ENCODE assay signal across 36 cellular contexts in genomic region chrX:18650662-18651061, GRCh38. TPM values are rescaled to one million over a fixed set of nuclear protein-coding genes. Genes with fewer than 3 reads are reported as not detected.
"Had no signal": no experiment of that assay in that cellular context is flagged by ENCODE, and none has a peak within 500 bp of the region (broad histone marks: within the 10 kb centered on the region; RNA-seq: fewer than 3 reads in every experiment).

No MANE protein-coding gene starts in this region.

- H3K4me3 ChIP-seq: adrenal gland, Peyer's patch, SJSA1 had no signal

- H3K36me3 Mint-ChIP-seq: activated naive CD4-positive, alpha-beta T cell treated with anti-CD3 and anti-CD28 coated beads, Interleukin-2, amount 50 U/mL, for 72 hours; WTC11 had no signal

- H3K4me1 Mint-ChIP-seq: activated CD4-positive, alpha-beta T cell treated with anti-CD3 and anti-CD28 coated beads for 36 hours; activated CD4-positive, alpha-beta T cell treated with anti-CD3 and anti-CD28 coated beads, Interleukin-2, amount 10 ng/mL, durations not matched to agents 7 days and 5 days had no signal

- DNase-seq: activated CD4-positive, alpha-beta T cell treated with anti-CD3 and anti-CD28 coated beads for 36 hours; activated CD4-positive, alpha-beta T cell treated with anti-CD3 and anti-CD28 coated beads, Interleukin-2, amount 10 ng/mL, durations not matched to agents 7 days and 5 days; activated CD4-positive, alpha-beta T cell treated with anti-CD3 and anti-CD28 coated beads, Interleukin-2, amount 50 U/mL, for 48 hours; activated CD8-positive, alpha-beta T cell treated with anti-CD3 and anti-CD28 coated beads, Interleukin-2, amount 10 ng/mL, durations not matched to agents 7 days and 5 days; activated gamma-delta T cell; activated naive CD4-positive, alpha-beta T cell treated with Interleukin-2 at 50 U/mL for 16 hours; activated T-cell treated with anti-CD3 and anti-CD28 coated beads, Interleukin-2, amount 50 U/mL, for 24 hours; adrenal gland; brain microvascular endothelial cell; central memory CD4-positive, alpha-beta T cell; Karpas-422; KBM-7; NCI-H1048; NCI-H1105 treated with DMSO at 0.1 percent for 48 hours; NCI-H1436; NCI-H1694; NCI-H1930; NCI-H2081 treated with DMSO at 0.1 percent for 48 hours; NCI-H345; NCI-H524 treated with DMSO at 0.1 percent for 48 hours; NK-92 treated with Interleukin-12 subunit alpha and Interleukin-12 subunit beta, amount 100 ng/mL, for 24 hours; PC-3; Peyer's patch; RPMI8226; SHP77 treated with DMSO at 0.1 percent for 48 hours; SK-N-SH had no signal

- H3K9ac ChIP-seq: SK-N-SH had no signal

- H3K9me3 ChIP-seq: adrenal gland, Peyer's patch, SJSA1, SK-N-SH had no signal

- H3K9me3 Mint-ChIP-seq: activated CD4-positive, alpha-beta T cell treated with anti-CD3 and anti-CD28 coated beads, Interleukin-2, amount 10 ng/mL, durations not matched to agents 7 days and 5 days; activated naive CD4-positive, alpha-beta T cell treated with anti-CD3 and anti-CD28 coated beads, Interleukin-2, amount 50 U/mL, for 72 hours; activated T-cell treated with anti-CD3 and anti-CD28 coated beads, Interleukin-2, amount 50 U/mL, for 24 hours; activated T-helper 2 cell treated with anti-CD3 and anti-CD28 coated beads, Interferon-gamma antibody, Interleukin-2, Interleukin-4, amounts not matched to agents 10 μg/mL and 5 μg/mL and 100 μg/mL, durations not matched to agents 14 hours and 24 hours and 36 hours; T-helper 1 cell treated with Interleukin-12 subunit alpha and Interleukin-12 subunit beta and Interleukin-4 antibody, amounts not matched to agents 30 μg/mL and 1 μg/mL, for 36 hours; T-helper 2 cell treated with Interferon-gamma antibody and Interleukin-4, amounts not matched to agents 5 μg/mL and 100 μg/mL, for 36 hours; WTC11 had no signal

- H3K27me3 ChIP-seq: adrenal gland, brain microvascular endothelial cell, Peyer's patch, SJSA1 had no signal

- H3K4me3 Mint-ChIP-seq: activated CD4-positive, alpha-beta T cell treated with anti-CD3 and anti-CD28 coated beads for 36 hours; activated CD4-positive, alpha-beta T cell treated with anti-CD3 and anti-CD28 coated beads, Interleukin-2, amount 10 ng/mL, durations not matched to agents 7 days and 5 days; activated CD8-positive, alpha-beta T cell treated with anti-CD3 and anti-CD28 coated beads, Interleukin-2, amount 10 ng/mL, durations not matched to agents 7 days and 5 days; activated T-cell treated with anti-CD3 and anti-CD28 coated beads, Interleukin-2, amount 50 U/mL, for 24 hours; T-helper 1 cell treated with Interleukin-12 subunit alpha and Interleukin-12 subunit beta and Interleukin-4 antibody, amounts not matched to agents 30 μg/mL and 1 μg/mL, for 36 hours; T-helper 2 cell treated with Interferon-gamma antibody and Interleukin-4, amounts not matched to agents 5 μg/mL and 100 μg/mL, for 36 hours had no signal

- H3K27me3 Mint-ChIP-seq: activated CD4-positive, alpha-beta T cell treated with anti-CD3 and anti-CD28 coated beads for 36 hours; activated CD4-positive, alpha-beta T cell treated with anti-CD3 and anti-CD28 coated beads, Interleukin-2, amount 10 ng/mL, durations not matched to agents 7 days and 5 days; activated T-cell treated with anti-CD3 and anti-CD28 coated beads, Interleukin-2, amount 50 U/mL, for 24 hours had no signal

- FAIRE-seq: TTC549 had no signal

- H3K27ac ChIP-seq: adrenal gland, brain microvascular endothelial cell, Peyer's patch, SJSA1 had no signal

- ATAC-seq: activated CD4-positive, alpha-beta T cell treated with anti-CD3 and anti-CD28 coated beads for 36 hours; activated CD4-positive, CD25-positive, alpha-beta regulatory T cell treated with anti-CD3 and anti-CD28 coated beads, Interleukin-2, amount 50 U/mL, for 24 hours; activated CD8-positive, alpha-beta T cell treated with anti-CD3 and anti-CD28 coated beads, Interleukin-2, amount 10 ng/mL, durations not matched to agents 7 days and 5 days; activated naive CD4-positive, alpha-beta T cell treated with anti-CD3 and anti-CD28 coated beads, Interleukin-2, amount 50 U/mL, for 72 hours; PC-3 had no signal

- H3K27ac Mint-ChIP-seq: activated CD4-positive, alpha-beta T cell treated with anti-CD3 and anti-CD28 coated beads for 36 hours; activated CD4-positive, alpha-beta T cell treated with anti-CD3 and anti-CD28 coated beads, Interleukin-2, amount 10 ng/mL, durations not matched to agents 7 days and 5 days; activated CD8-positive, alpha-beta T cell treated with anti-CD3 and anti-CD28 coated beads, Interleukin-2, amount 10 ng/mL, durations not matched to agents 7 days and 5 days; activated naive CD4-positive, alpha-beta T cell treated with anti-CD3 and anti-CD28 coated beads, Interleukin-2, amount 50 U/mL, for 72 hours; activated T-cell treated with anti-CD3 and anti-CD28 coated beads, Interleukin-2, amount 50 U/mL, for 24 hours; activated T-helper 2 cell treated with anti-CD3 and anti-CD28 coated beads, Interferon-gamma antibody, Interleukin-2, Interleukin-4, amounts not matched to agents 10 μg/mL and 5 μg/mL and 100 μg/mL, durations not matched to agents 14 hours and 24 hours and 36 hours; T-helper 1 cell treated with Interleukin-12 subunit alpha and Interleukin-12 subunit beta and Interleukin-4 antibody, amounts not matched to agents 30 μg/mL and 1 μg/mL, for 36 hours; T-helper 2 cell treated with Interferon-gamma antibody and Interleukin-4, amounts not matched to agents 5 μg/mL and 100 μg/mL, for 36 hours; WTC11 had no signal

- H3K4me2 ChIP-seq: SK-N-SH had no signal

- H3K36me3 ChIP-seq: adrenal gland, brain microvascular endothelial cell, Peyer's patch, SJSA1 had no signal

- H3K4me1 ChIP-seq: adrenal gland, Peyer's patch, SJSA1 had no signal

RNA-seq across cellular contexts. Expression of gene RS1, which starts 21.2 kb away (rescaled TPM):
- total RNA-seq: activated CD4-positive, alpha-beta T cell treated with anti-CD3 and anti-CD28 coated beads for 36 hours; activated CD4-positive, alpha-beta T cell treated with anti-CD3 and anti-CD28 coated beads, Interleukin-2, amount 10 ng/mL, durations not matched to agents 7 days and 5 days; activated CD8-positive, alpha-beta T cell treated with anti-CD3 and anti-CD28 coated beads, Interleukin-2, amount 10 ng/mL, durations not matched to agents 7 days and 5 days; activated naive CD4-positive, alpha-beta T cell treated with anti-CD3 and anti-CD28 coated beads, Interleukin-2, amount 50 U/mL, for 72 hours; activated T-helper 2 cell treated with anti-CD3 and anti-CD28 coated beads, Interferon-gamma antibody, Interleukin-2, Interleukin-4, amounts not matched to agents 10 μg/mL and 5 μg/mL and 100 μg/mL, durations not matched to agents 14 hours and 24 hours and 36 hours; adrenal gland; MCF 10A; NCI-H460; PC-3; Peyer's patch; WTC11 had no signal
- polyA plus RNA-seq: adrenal gland, SK-N-SH had no signal

RNA-seq across cellular contexts. Expression of gene PPEF1, which starts 56.8 kb away (rescaled TPM):
- total RNA-seq: activated CD4-positive, alpha-beta T cell treated with anti-CD3 and anti-CD28 coated beads, Interleukin-2, amount 10 ng/mL, durations not matched to agents 7 days and 5 days; activated CD8-positive, alpha-beta T cell treated with anti-CD3 and anti-CD28 coated beads, Interleukin-2, amount 10 ng/mL, durations not matched to agents 7 days and 5 days; activated naive CD4-positive, alpha-beta T cell treated with anti-CD3 and anti-CD28 coated beads, Interleukin-2, amount 50 U/mL, for 72 hours; activated T-helper 2 cell treated with anti-CD3 and anti-CD28 coated beads, Interferon-gamma antibody, Interleukin-2, Interleukin-4, amounts not matched to agents 10 μg/mL and 5 μg/mL and 100 μg/mL, durations not matched to agents 14 hours and 24 hours and 36 hours; PC-3; Peyer's patch; SJSA1 had no signal
